In genomic region chr1:55067914-55068313, GRCh38 we compare ENCODE assay signal across 1 cellular context.
TF ChIP-seq lines count a peak whose summit lies in the region.

No MANE protein-coding gene starts in this region.

TF ChIP-seq in GM12878, 131 proteins besides CTCF, POLR2A, EP300 and RAD21 (continued from another document):
- no peak for TF ChIP-seq NR2C2 (IDR thresholded peaks at IDR 0.05; ENCODE audit: borderline replicate concordance, control insufficient read depth, insufficient read length, low read depth)
- TF ChIP-seq MAX (IDR thresholded peaks at IDR 0.05; ENCODE audit: low read depth, low read length): no peak
- TF ChIP-seq ZNF592 (IDR thresholded peaks at IDR 0.05): no peak
- no peak for TF ChIP-seq ZNF622 (IDR thresholded peaks at IDR 0.05)
- no peak for TF ChIP-seq SMAD1 (IDR thresholded peaks at IDR 0.05; ENCODE audit: low read depth, partially characterized antibody)
- TF ChIP-seq NR2C1 (IDR thresholded peaks at IDR 0.05): no peak
- no peak for TF ChIP-seq ZBTB33 (IDR thresholded peaks at IDR 0.05)
- no peak for TF ChIP-seq USF1 (IDR thresholded peaks at IDR 0.05; ENCODE audit: borderline replicate concordance, extremely low read length, insufficient read depth, low read depth, low read length)
- TF ChIP-seq GABPA (IDR thresholded peaks at IDR 0.05; ENCODE audit: low read depth): no peak
- TF ChIP-seq ZNF274 (IDR thresholded peaks at IDR 0.05; ENCODE audit: insufficient read depth, insufficient read length): no peak
- TF ChIP-seq RELB (IDR thresholded peaks at IDR 0.05; ENCODE audit: low read depth): no peak
- no peak for TF ChIP-seq NFYA (IDR thresholded peaks at IDR 0.05; ENCODE audit: borderline replicate concordance, low read depth, low read length)
- TF ChIP-seq ETV6 (conservative IDR thresholded peaks at IDR 0.05 in 1 of 2, IDR thresholded peaks at IDR 0.05 in 1 of 2; ENCODE audit: borderline replicate concordance in 1 of 2, low read depth in 1 of 2): no peak
- no peak for TF ChIP-seq USF2 (IDR thresholded peaks at IDR 0.05; ENCODE audit: borderline replicate concordance, low read depth, low read length)
